8 cellular contexts compared by ENCODE assay signal in the genomic region with DNA sequence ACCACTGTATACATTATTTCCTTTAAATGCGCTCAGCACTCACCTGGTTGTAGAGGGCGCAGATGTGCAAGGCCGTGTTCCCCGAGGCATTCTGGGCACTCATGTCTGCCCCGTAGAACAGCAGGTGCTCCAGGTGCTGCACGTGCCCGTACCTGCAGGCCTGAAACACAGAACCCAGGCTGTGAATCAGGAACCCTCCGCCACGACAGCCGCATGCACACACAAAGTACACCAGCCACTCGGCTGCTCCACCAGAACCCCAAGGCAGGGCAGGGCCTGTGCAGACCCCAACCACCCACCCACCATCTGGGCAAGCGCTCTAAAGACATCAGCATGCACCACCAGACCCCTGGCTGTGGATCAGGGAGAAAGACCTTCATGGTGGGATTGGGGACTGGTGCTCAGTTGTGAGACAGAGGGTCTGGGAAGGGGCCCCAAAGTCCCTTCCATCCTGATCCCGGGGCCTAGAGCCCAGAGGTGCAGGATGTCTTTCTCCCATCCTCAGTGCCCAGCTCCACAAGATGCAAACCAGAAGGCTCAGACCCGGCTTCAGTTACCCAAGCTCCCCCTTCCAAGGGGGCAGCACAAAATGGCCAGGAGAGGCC.
"Had no signal": no experiment of that assay in that cellular context is flagged by ENCODE, and none has a peak within 500 bp of the region (broad histone marks: within the 10 kb centered on the region; RNA-seq: fewer than 3 reads in every experiment).

No MANE protein-coding gene starts in this region.

- H3K9ac ChIP-seq: GM23248 had no signal

- H3K27ac ChIP-seq: GM23248 had no signal

- ATAC-seq: K562 had no signal

- H3K4me3 ChIP-seq: GM23248, K562 had no signal

- H2AFZ ChIP-seq: GM23248 had no signal

- FAIRE-seq: H54, HepG2, K562 had no signal

- DNase-seq: GM23248, GOT3, H9, HCEC 1CT, KG1 had no signal
